Comparison of ENCODE assay signal across 8 cellular contexts in genomic region chr12:64682572-64683277, GRCh38.
DNase-seq lines count a peak whose midpoint lies in the region; ATAC-seq and TF ChIP-seq lines count a peak whose summit lies in the region.

No MANE protein-coding gene starts in this region.

- BruUV-seq in Caco-2 (replicated peaks; lab: Mats Ljungman, UMichigan), result no TSS peak

- H3K9me3 Mint-ChIP-seq in T-cell, result no peaks in the 10 kb centered on the region
- H3K9me3 Mint-ChIP-seq in Caco-2 (ENCODE audit: unreplicated experiment), result no peaks in the 10 kb centered on the region
- no peaks in the 10 kb centered on the region for H3K9me3 Mint-ChIP-seq in progenitor cell of endocrine pancreas (ENCODE audit: low read depth)

- peak; percentile 50 for DNase-seq in activated effector memory CD4-positive, alpha-beta T cell treated with anti-CD3 and anti-CD28 coated beads, Interleukin-2, amount 50 U/mL, for 16 hours
- DNase-seq in activated effector memory CD4-positive, alpha-beta T cell treated with Interleukin-2 at 50 U/mL for 16 hours, result no peak
- DNase-seq in T-cell, result peak in 1 of 34 experiments; percentile 22
- DNase-seq in left cardiac atrium, result peak; percentile 67
- DNase-seq in upper lobe of left lung, result no peak
- DNase-seq in COLO829 (ENCODE audit: low spot score), result no peak
- DNase-seq in Caco-2, result no peak
- DNase-seq in progenitor cell of endocrine pancreas (ENCODE audit: low spot score, unreplicated experiment), result no peak

- H3K4me3 Mint-ChIP-seq in T-cell (peak overlapping the region; percentile 4 to 64 (median 17)), Caco-2 (ENCODE audit: unreplicated experiment) (no peak overlapping the region), progenitor cell of endocrine pancreas (ENCODE audit: low read depth) (no peak overlapping the region)

- CTCF ChIA-PET in T-cell (lab: Charles Lee), result interaction anchor here (0.6 to 1.2 kb wide), 4 partner anchors 9 to 272 kb away, joined by 3 to 5 read pairs (median 3); no protein-coding TSS in a partner anchor
- CTCF ChIA-PET in Caco-2 (lab: Charles Lee), result interaction anchor here (0.8 kb wide), 1 partner anchor 72 kb away, joined by 3 read pairs; no protein-coding TSS in a partner anchor

- H3K27ac ChIP-seq in upper lobe of left lung, result peak overlapping the region in 3 of 4 donors; percentile 32 to 72 (median 34)

- peak overlapping the region; percentile 98 to 99 for H3K27ac Mint-ChIP-seq in T-cell
- H3K27ac Mint-ChIP-seq in Caco-2 (ENCODE audit: unreplicated experiment), result no peak overlapping the region
- H3K27ac Mint-ChIP-seq in progenitor cell of endocrine pancreas, result no peak overlapping the region

- intact Hi-C loops in left cardiac atrium (cut with DNase I) (no loop called here), Caco-2 (cut with micrococcal nuclease; ENCODE audit: unreplicated experiment) (no loop called here)

- ATAC-seq in T-cell (replicated peaks in 1 of 4) (no peak), left cardiac atrium (peak; percentile 78 to 81), upper lobe of left lung (ENCODE audit: low FRiP score in 2 of 2) (peak in 1 of 2 donors; percentile 48)

- H3K27me3 ChIP-seq in upper lobe of left lung, result no peaks in the 10 kb centered on the region
- H3K27me3 ChIP-seq in Caco-2 (replicated peaks; ENCODE audit: control insufficient read depth, insufficient read depth, low read length), result no peaks in the 10 kb centered on the region

- H3K9me3 ChIP-seq in upper lobe of left lung (no peaks in the 10 kb centered on the region), Caco-2 (no peaks in the 10 kb centered on the region)

- H3K4me1 Mint-ChIP-seq in T-cell (peaks cover 86 to 98% (median 94%) of the 10 kb centered on the region in 3 donors), Caco-2 (ENCODE audit: low read depth, unreplicated experiment) (peaks cover 7% of the 10 kb centered on the region), progenitor cell of endocrine pancreas (ENCODE audit: low read depth) (peaks cover 17% of the 10 kb centered on the region)

- H3K4me1 ChIP-seq in upper lobe of left lung (peaks cover 35 to 58% (median 48%) of the 10 kb centered on the region in 4 donors), Caco-2 (peaks cover 34% of the 10 kb centered on the region)

- no peak for TF ChIP-seq POLR2A in upper lobe of left lung (IDR thresholded peaks at IDR 0.05)

- H3K36me3 ChIP-seq in upper lobe of left lung, result peaks cover 4 to 23% (median 11%) of the 10 kb centered on the region in 4 donors
- H3K36me3 ChIP-seq in Caco-2 (ENCODE audit: control insufficient read depth, insufficient read depth, low read length), result no peaks in the 10 kb centered on the region

- H3K27me3 Mint-ChIP-seq in T-cell (no peaks in the 10 kb centered on the region), Caco-2 (ENCODE audit: insufficient read depth, unreplicated experiment) (no peaks in the 10 kb centered on the region), progenitor cell of endocrine pancreas (no peaks in the 10 kb centered on the region)

- 57% methylated on average over 6 of the region's 6 CpGs for WGBS in upper lobe of left lung, 2 donors

- no peak for TF ChIP-seq CTCF in upper lobe of left lung (IDR thresholded peaks at IDR 0.05)
- no peak for TF ChIP-seq CTCF in Caco-2 (IDR thresholded peaks at IDR 0.05; ENCODE audit: insufficient read depth in 1 of 2, low read depth in 1 of 2, low read length in 1 of 2, severe bottlenecking in 1 of 2, unreplicated experiment in 1 of 2)
- no peak for TF ChIP-seq CTCF in progenitor cell of endocrine pancreas (IDR thresholded peaks at IDR 0.05; ENCODE audit: unreplicated experiment)

- POLR2A ChIA-PET in T-cell (lab: Charles Lee), result interaction anchor here (0.6 to 1.5 kb wide), 5 partner anchors 9 to 17 kb away, joined by 3 to 7 read pairs (median 4); no protein-coding TSS in a partner anchor
- POLR2A ChIA-PET in Caco-2 (lab: Charles Lee), result no interaction called here

- H3K4me3 ChIP-seq in upper lobe of left lung (no peak overlapping the region), Caco-2 (ENCODE audit: low read depth, low read length) (no peak overlapping the region)

- H3K36me3 Mint-ChIP-seq in T-cell (peaks cover 34% of the 10 kb centered on the region), Caco-2 (ENCODE audit: insufficient read depth, unreplicated experiment) (peaks cover 12% of the 10 kb centered on the region), progenitor cell of endocrine pancreas (ENCODE audit: insufficient read depth) (peaks cover 6% of the 10 kb centered on the region)

- TF ChIP-seq EP300 in upper lobe of left lung (IDR thresholded peaks at IDR 0.05), result no peak

Comparison
In these comparisons a context has a peak if more than half of its experiments do, and no peak if none do; other contexts are left out.
1. DNase-seq: peak in activated effector memory CD4-positive, alpha-beta T cell treated with anti-CD3 and anti-CD28 coated beads, Interleukin-2, amount 50 U/mL, for 16 hours (single experiment) and left cardiac atrium (single experiment); none in activated effector memory CD4-positive, alpha-beta T cell treated with Interleukin-2 at 50 U/mL for 16 hours (single experiment), upper lobe of left lung (0 of 2), COLO829 (single experiment), Caco-2 (0 of 2) and progenitor cell of endocrine pancreas (single experiment).
2. ATAC-seq: peak in left cardiac atrium (2 of 2); none in T-cell (0 of 4).
3. H3K27ac Mint-ChIP-seq: peak in T-cell (2 of 2); none in Caco-2 (single experiment) and progenitor cell of endocrine pancreas (single experiment).
4. H3K4me3 Mint-ChIP-seq: peak in T-cell (3 of 3); none in Caco-2 (single experiment) and progenitor cell of endocrine pancreas (single experiment).